1 cellular context compared by ENCODE assay signal in genomic region chr12:96263449-96263902, GRCh38.
TF ChIP-seq lines count a peak whose summit lies in the region.

No MANE protein-coding gene starts in this region.

TF ChIP-seq in HepG2, 621 proteins besides CTCF, POLR2A, EP300 and RAD21 (continued from another document and continues in another):
- TF ChIP-seq REST (IDR thresholded peaks at IDR 0.05; ENCODE audit: borderline replicate concordance in 1 of 2, low read depth in 1 of 2, low read length in 2 of 2) (no peak), ZBTB40 (IDR thresholded peaks at IDR 0.05) (no peak), ZBTB40 (CRISPR knock-in tag; IDR thresholded peaks at IDR 0.05) (no peak), KDM3A (CRISPR knock-in tag; IDR thresholded peaks at IDR 0.05; ENCODE audit: low read depth) (no peak), BRCA1 (CRISPR knock-in tag; IDR thresholded peaks at IDR 0.05) (no peak), ZNF746 (CRISPR knock-in tag; IDR thresholded peaks at IDR 0.05) (peak; percentile 64; the same call in 1 of the 2 replicates), SNAI1 (CRISPR knock-in tag; IDR thresholded peaks at IDR 0.05; ENCODE audit: borderline replicate concordance) (no peak), KMT2B (CRISPR knock-in tag; IDR thresholded peaks at IDR 0.05) (no peak), ZNF777 (CRISPR knock-in tag; IDR thresholded peaks at IDR 0.05) (no peak), ZNF430 (CRISPR knock-in tag; IDR thresholded peaks at IDR 0.05) (no peak), ARID2 (CRISPR knock-in tag; IDR thresholded peaks at IDR 0.05; ENCODE audit: borderline replicate concordance) (no peak), ZBTB42 (CRISPR knock-in tag; IDR thresholded peaks at IDR 0.05) (no peak), IRX3 (CRISPR knock-in tag; IDR thresholded peaks at IDR 0.05; ENCODE audit: borderline replicate concordance, low read depth) (no peak), CBFB (CRISPR knock-in tag; IDR thresholded peaks at IDR 0.05) (no peak), ZNF710 (CRISPR knock-in tag; IDR thresholded peaks at IDR 0.05; ENCODE audit: borderline replicate concordance) (peak; percentile 93; the same call in 1 of the 2 replicates), U2AF1 (optimal IDR thresholded peaks at IDR 0.05; ENCODE audit: low read depth, low read length) (no peak), TCF7L2 (IDR thresholded peaks at IDR 0.05; ENCODE audit: low read depth, low read length) (no peak), ARID5B (CRISPR knock-in tag; IDR thresholded peaks at IDR 0.05) (peak; percentile 87), ZNF576 (CRISPR knock-in tag; IDR thresholded peaks at IDR 0.05) (no peak), UBTF (CRISPR knock-in tag; IDR thresholded peaks at IDR 0.05) (no peak), GZF1 (CRISPR knock-in tag; IDR thresholded peaks at IDR 0.05) (no peak), HOXA5 (CRISPR knock-in tag; IDR thresholded peaks at IDR 0.05) (no peak), ISX (CRISPR knock-in tag; conservative IDR thresholded peaks at IDR 0.05) (no peak), PAWR (CRISPR knock-in tag; IDR thresholded peaks at IDR 0.05; ENCODE audit: borderline replicate concordance) (no peak)
